In the genomic region with DNA sequence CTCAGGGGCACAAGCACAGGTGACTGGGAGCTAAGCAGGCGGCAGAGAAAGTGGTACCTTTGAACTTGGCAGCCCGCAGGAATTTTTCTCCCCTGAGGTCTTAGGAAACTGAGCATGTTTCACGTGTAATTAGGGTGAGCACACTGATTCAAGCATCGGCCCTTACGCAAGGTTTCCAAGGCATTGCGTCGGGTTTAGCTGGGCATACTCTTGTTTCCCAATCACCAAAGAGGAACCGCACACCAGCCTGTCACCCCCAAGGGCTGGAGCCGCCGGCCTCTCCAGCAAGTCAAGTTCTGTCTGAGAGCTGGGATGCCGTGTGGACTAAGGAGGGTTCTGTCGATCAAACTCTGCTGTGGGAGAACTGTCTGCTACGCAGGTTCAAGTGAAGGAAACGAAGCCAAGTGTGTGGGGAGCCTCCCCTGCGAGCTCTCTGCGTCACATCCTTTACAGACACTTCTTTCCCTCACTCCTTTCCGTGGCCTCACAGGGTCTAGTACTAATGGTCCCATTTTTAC, we compare ENCODE assay signal across 1 cellular context.
TF ChIP-seq lines count a peak whose summit lies in the region.

No MANE protein-coding gene starts in this region.

TF ChIP-seq in HEK293T, 16 proteins besides CTCF, POLR2A, EP300 and RAD21 (continued from another document):
- TF ChIP-seq TARDBP (IDR thresholded peaks at IDR 0.05) (no peak), ZNF384 (IDR thresholded peaks at IDR 0.05) (no peak), L3MBTL2 (conservative IDR thresholded peaks at IDR 0.05) (no peak), ARNT (IDR thresholded peaks at IDR 0.05) (no peak), FOXM1 (IDR thresholded peaks at IDR 0.05; ENCODE audit: borderline replicate concordance) (no peak), PKNOX1 (IDR thresholded peaks at IDR 0.05) (no peak)
